20 cellular contexts compared by ENCODE assay signal in genomic region chr3:52130966-52131637, GRCh38. TPM values are rescaled to one million over a fixed set of nuclear protein-coding genes. Genes with fewer than 3 reads are reported as not detected.
DNase-seq lines count a peak whose midpoint lies in the region; ATAC-seq and TF ChIP-seq lines count a peak whose summit lies in the region.
"Had no signal": no experiment of that assay in that cellular context is flagged by ENCODE, and none has a peak within 500 bp of the region (broad histone marks: within the 10 kb centered on the region; RNA-seq: fewer than 3 reads in every experiment).

No MANE protein-coding gene starts in this region.

- intact Hi-C loops in posterior vena cava (cut with DNase I) = no loop called here

- peaks cover 9% of the 10 kb centered on the region for H3K36me3 Mint-ChIP-seq in neural crest cell (ENCODE audit: low read depth)
- no peaks in the 10 kb centered on the region for H3K36me3 Mint-ChIP-seq in effector memory CD8-positive, alpha-beta T cell (ENCODE audit: insufficient read depth)
- H3K36me3 Mint-ChIP-seq: CD4-positive, alpha-beta memory T cell had no signal

- ATAC-seq in stimulated activated naive CD8-positive, alpha-beta T cell treated with anti-CD3 and anti-CD28 coated beads, Interleukin-15, Interleukin-2, amounts not matched to agents 100 U/mL and 50 U/mL, for 24 hours = peak; percentile 42
- ATAC-seq in stimulated activated naive CD8-positive, alpha-beta T cell treated with anti-CD3 and anti-CD28 coated beads, Interleukin-15, amount 100 ng/mL, for 72 hours = no peak
- no peak for ATAC-seq in effector memory CD8-positive, alpha-beta T cell (replicated peaks)
- ATAC-seq in GM18868 (IDR thresholded peaks at IDR 0.05; ENCODE audit: unreplicated experiment) = no peak
- ATAC-seq: HepG2 had no signal

- peak overlapping the region; percentile 29 for H3K27ac ChIP-seq in cingulate gyrus (ENCODE audit: low read depth, low read length)

- H3K9me3 Mint-ChIP-seq in stimulated activated naive CD8-positive, alpha-beta T cell treated with anti-CD3 and anti-CD28 coated beads, Interleukin-15, amount 100 ng/mL, for 72 hours = no peaks in the 10 kb centered on the region
- H3K9me3 Mint-ChIP-seq in neural crest cell = no peaks in the 10 kb centered on the region
- no peaks in the 10 kb centered on the region for H3K9me3 Mint-ChIP-seq in effector memory CD8-positive, alpha-beta T cell
- H3K9me3 Mint-ChIP-seq: CD4-positive, alpha-beta memory T cell had no signal

- DNase-seq in stimulated activated naive CD8-positive, alpha-beta T cell treated with anti-CD3 and anti-CD28 coated beads, Interleukin-15, Interleukin-2, amounts not matched to agents 100 U/mL and 50 U/mL, for 24 hours = no peak
- no peak for DNase-seq in stimulated activated naive CD8-positive, alpha-beta T cell treated with anti-CD3 and anti-CD28 coated beads, Interleukin-15, amount 100 ng/mL, for 72 hours
- DNase-seq in neural crest cell (ENCODE audit: low read depth, low spot score) (no peak), posterior vena cava (ENCODE audit: low spot score) (no peak), SIG-M5 treated with dmso at 0.1 percent for 504 hours (lab: John Stamatoyannopoulos, UW; ENCODE audit: unreplicated experiment) (no peak)
- DNase-seq in effector memory CD8-positive, alpha-beta T cell = no peak
- DNase-seq: 8988T; CD4-positive, alpha-beta memory T cell; GF-D8; KBM-7; NCI-H1105; NCI-H2081; NCI-H2171 treated with DMSO at 0.1 percent for 48 hours; NCI-H510A; NCI-H82; SHP77 had no signal

- TF ChIP-seq CTCF in neural crest cell (conservative IDR thresholded peaks at IDR 0.05) = no peak

- H3K4me3 Mint-ChIP-seq in stimulated activated naive CD8-positive, alpha-beta T cell treated with anti-CD3 and anti-CD28 coated beads, Interleukin-15, amount 100 ng/mL, for 72 hours = no peak overlapping the region
- no peak overlapping the region for H3K4me3 Mint-ChIP-seq in neural crest cell
- H3K4me3 Mint-ChIP-seq in effector memory CD8-positive, alpha-beta T cell = no peak overlapping the region
- H3K4me3 Mint-ChIP-seq: B cell; CD4-positive, alpha-beta memory T cell had no signal

- H3K4me1 Mint-ChIP-seq in stimulated activated naive CD8-positive, alpha-beta T cell treated with anti-CD3 and anti-CD28 coated beads, Interleukin-15, amount 100 ng/mL, for 72 hours = peaks cover 20% of the 10 kb centered on the region
- no peaks in the 10 kb centered on the region for H3K4me1 Mint-ChIP-seq in neural crest cell
- H3K4me1 Mint-ChIP-seq in effector memory CD8-positive, alpha-beta T cell (ENCODE audit: low read depth in 2 of 2) = peaks cover 0 to 3% of the 10 kb centered on the region in 2 donors
- H3K4me1 Mint-ChIP-seq: CD4-positive, alpha-beta memory T cell had no signal

- peak overlapping the region in 1 of 2 donors; percentile 65 for H3K27ac Mint-ChIP-seq in stimulated activated naive CD8-positive, alpha-beta T cell treated with anti-CD3 and anti-CD28 coated beads, Interleukin-15, amount 100 ng/mL, for 72 hours
- peak overlapping the region; percentile 12 for H3K27ac Mint-ChIP-seq in neural crest cell (ENCODE audit: unreplicated experiment)
- H3K27ac Mint-ChIP-seq in effector memory CD8-positive, alpha-beta T cell = peak overlapping the region in 1 of 2 donors; percentile 83
- H3K27ac Mint-ChIP-seq: B cell had no signal

- H3K27me3 Mint-ChIP-seq in stimulated activated naive CD8-positive, alpha-beta T cell treated with anti-CD3 and anti-CD28 coated beads, Interleukin-15, amount 100 ng/mL, for 72 hours = no peaks in the 10 kb centered on the region
- H3K27me3 Mint-ChIP-seq in neural crest cell (ENCODE audit: low read depth) = no peaks in the 10 kb centered on the region
- H3K27me3 Mint-ChIP-seq in effector memory CD8-positive, alpha-beta T cell = no peaks in the 10 kb centered on the region
- H3K27me3 Mint-ChIP-seq: B cell; CD4-positive, alpha-beta memory T cell had no signal

RNA-seq across cellular contexts. Expression of gene POC1A, which starts 23.1 kb away (rescaled TPM):
- total RNA-seq in neural crest cell (27.7 and 30.1 TPM in 2 replicates), posterior vena cava (1 to 10 TPM; 1.7 to 1.9 TPM)
